ENCODE assay signal across 15 cellular contexts in the genomic region with DNA sequence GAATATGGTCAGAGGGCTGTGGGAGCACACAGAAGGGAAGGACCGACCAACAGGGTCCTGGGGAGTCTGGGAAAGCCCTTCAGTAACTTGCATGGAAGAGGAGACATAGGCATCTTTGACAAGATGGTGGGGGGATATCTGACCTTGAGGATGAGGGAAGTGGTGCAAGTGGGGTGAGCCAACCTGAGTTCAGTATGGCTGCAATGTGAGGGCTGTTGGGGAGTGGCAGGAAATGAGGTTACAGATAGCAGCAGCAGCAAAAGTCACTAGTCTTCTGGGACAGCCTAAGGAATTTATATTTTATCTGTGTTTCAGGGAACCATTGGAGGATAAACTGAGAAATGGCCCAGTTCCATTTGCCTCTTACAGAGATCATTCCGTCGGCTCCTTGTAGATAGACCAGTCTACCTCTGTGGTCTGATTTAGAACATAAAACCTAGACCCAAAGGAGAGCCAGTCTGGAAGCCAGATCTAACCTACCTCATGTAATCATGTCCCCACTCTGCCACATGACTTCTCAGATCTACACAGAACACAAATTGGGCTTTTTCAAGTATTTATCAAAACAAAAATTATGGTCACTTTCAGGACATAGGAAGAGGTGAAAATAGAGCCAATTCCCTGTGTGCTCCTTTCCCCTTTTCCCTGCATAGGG.
DNase-seq lines count a peak whose midpoint lies in the region; ATAC-seq and TF ChIP-seq lines count a peak whose summit lies in the region.
"Had no signal": no experiment of that assay in that cellular context is flagged by ENCODE, and none has a peak within 500 bp of the region (broad histone marks: within the 10 kb centered on the region; RNA-seq: fewer than 3 reads in every experiment).

No MANE protein-coding gene starts in this region.

- H3K4me1 ChIP-seq in trophoblast cell (ENCODE audit: control insufficient read depth in 1 of 2, insufficient read depth in 2 of 2, low read length in 2 of 2) (no peaks in the 10 kb centered on the region), osteoblast (ENCODE audit: insufficient read depth, low read length) (no peaks in the 10 kb centered on the region)

- no peak overlapping the region for H2BK12ac ChIP-seq in trophoblast cell (ENCODE audit: low read length)

- POLR2A ChIA-PET in activated CD8-positive, alpha-beta T cell treated with anti-CD3 and anti-CD28 coated beads, Interleukin-2, amount 10 ng/mL, durations not matched to agents 7 days and 5 days (lab: Charles Lee): interaction anchor here (1.5 kb wide), 1 partner anchor 22 kb away, joined by 8 read pairs; no protein-coding TSS in a partner anchor

- H3K4me1 Mint-ChIP-seq in activated naive CD4-positive, alpha-beta T cell treated with anti-CD3 and anti-CD28 coated beads, Interleukin-2, amount 10 ng/mL, durations not matched to agents 7 days and 5 days: peaks cover 72% of the 10 kb centered on the region
- H3K4me1 Mint-ChIP-seq in activated CD8-positive, alpha-beta T cell treated with anti-CD3 and anti-CD28 coated beads, Interleukin-2, amount 10 ng/mL, durations not matched to agents 7 days and 5 days (ENCODE audit: low read depth): peaks cover 69% of the 10 kb centered on the region

- ATAC-seq in activated CD8-positive, alpha-beta T cell treated with anti-CD3 and anti-CD28 coated beads, Interleukin-2, amount 10 ng/mL, durations not matched to agents 7 days and 5 days: peak; percentile 69
- no peak for ATAC-seq in HG03159 (IDR thresholded peaks at IDR 0.05; ENCODE audit: unreplicated experiment)

- no peak for TF ChIP-seq CTCF in osteoblast (IDR thresholded peaks at IDR 0.05; ENCODE audit: extremely low read depth, low read depth, low read length)

- H3K36me3 ChIP-seq in trophoblast cell (ENCODE audit: control insufficient read depth in 1 of 2, insufficient read depth in 2 of 2, low read length in 2 of 2): peaks cover 0 to 2% of the 10 kb centered on the region in 2 experiments
- H3K36me3 ChIP-seq in osteoblast (ENCODE audit: insufficient read depth, low read length): no peaks in the 10 kb centered on the region
- H3K36me3 ChIP-seq: Peyer's patch, tibial artery had no signal

- H2AFZ ChIP-seq in trophoblast cell (ENCODE audit: insufficient read depth, low read length, poor library complexity) (no peak overlapping the region), osteoblast (ENCODE audit: low read length) (no peak overlapping the region)

- H3K23ac ChIP-seq in trophoblast cell (ENCODE audit: low read length): no peak overlapping the region

- H3K79me1 ChIP-seq in trophoblast cell (ENCODE audit: low read length): no peaks in the 10 kb centered on the region

- no peak overlapping the region for H2AK5ac ChIP-seq in trophoblast cell (ENCODE audit: low read length)

- no peaks in the 10 kb centered on the region for H3K79me2 ChIP-seq in trophoblast cell (ENCODE audit: control insufficient read depth, insufficient read depth, low read length, poor library complexity)
- no peaks in the 10 kb centered on the region for H3K79me2 ChIP-seq in osteoblast (ENCODE audit: insufficient read depth, low read length)

- H3K27me3 ChIP-seq in trophoblast cell (ENCODE audit: insufficient read depth, low read length) (no peaks in the 10 kb centered on the region), osteoblast (ENCODE audit: insufficient read depth, low read length) (no peaks in the 10 kb centered on the region)
- H3K27me3 ChIP-seq: Peyer's patch, tibial artery had no signal

- H3K27ac Mint-ChIP-seq in activated naive CD4-positive, alpha-beta T cell treated with anti-CD3 and anti-CD28 coated beads, Interleukin-2, amount 10 ng/mL, durations not matched to agents 7 days and 5 days: peak overlapping the region; percentile 88
- peak overlapping the region; percentile 88 for H3K27ac Mint-ChIP-seq in activated CD8-positive, alpha-beta T cell treated with anti-CD3 and anti-CD28 coated beads, Interleukin-2, amount 10 ng/mL, durations not matched to agents 7 days and 5 days
- H3K27ac Mint-ChIP-seq: progenitor cell of endocrine pancreas had no signal

- H4K8ac ChIP-seq in trophoblast cell (ENCODE audit: low read depth, low read length): no peak overlapping the region

- H3K4me2 ChIP-seq in trophoblast cell (ENCODE audit: low read length) (no peak overlapping the region), osteoblast (ENCODE audit: insufficient read depth, low read length) (no peak overlapping the region)

- H2BK5ac ChIP-seq in trophoblast cell (ENCODE audit: low read depth, low read length, poor library complexity): no peak overlapping the region

- H3K9me3 Mint-ChIP-seq in activated naive CD4-positive, alpha-beta T cell treated with anti-CD3 and anti-CD28 coated beads, Interleukin-2, amount 10 ng/mL, durations not matched to agents 7 days and 5 days: peaks cover 23% of the 10 kb centered on the region
- H3K9me3 Mint-ChIP-seq in activated CD8-positive, alpha-beta T cell treated with anti-CD3 and anti-CD28 coated beads, Interleukin-2, amount 10 ng/mL, durations not matched to agents 7 days and 5 days (ENCODE audit: insufficient read depth): peaks cover 20% of the 10 kb centered on the region

- H3K4me3 Mint-ChIP-seq in activated naive CD4-positive, alpha-beta T cell treated with anti-CD3 and anti-CD28 coated beads, Interleukin-2, amount 10 ng/mL, durations not matched to agents 7 days and 5 days: no peak overlapping the region
- peak overlapping the region; percentile 30 for H3K4me3 Mint-ChIP-seq in activated CD8-positive, alpha-beta T cell treated with anti-CD3 and anti-CD28 coated beads, Interleukin-2, amount 10 ng/mL, durations not matched to agents 7 days and 5 days

- H3K18ac ChIP-seq in trophoblast cell (ENCODE audit: low read length): no peak overlapping the region

- H3K4me3 ChIP-seq in trophoblast cell (ENCODE audit: low read depth, low read length) (no peak overlapping the region), osteoblast (ENCODE audit: insufficient read depth, low read length) (no peak overlapping the region)
- H3K4me3 ChIP-seq: Peyer's patch, tibial artery had no signal

- H3K9me3 ChIP-seq in trophoblast cell (ENCODE audit: insufficient read depth, low read depth, low read length) (no peaks in the 10 kb centered on the region), osteoblast (ENCODE audit: low read depth, low read length) (no peaks in the 10 kb centered on the region)
- H3K9me3 ChIP-seq: Peyer's patch, tibial artery had no signal

- no peak overlapping the region for H4K91ac ChIP-seq in trophoblast cell (ENCODE audit: low read depth, low read length)

- H4K12ac ChIP-seq in trophoblast cell (ENCODE audit: low read depth, low read length): no peak overlapping the region

- CTCF ChIA-PET in activated naive CD4-positive, alpha-beta T cell treated with anti-CD3 and anti-CD28 coated beads, Interleukin-2, amount 10 ng/mL, durations not matched to agents 7 days and 5 days (lab: Charles Lee): interaction anchor here (1.3 to 1.4 kb wide), 2 partner anchors 20 to 157 kb away, joined by 3 to 4 read pairs; no protein-coding TSS in a partner anchor
- CTCF ChIA-PET in activated CD8-positive, alpha-beta T cell treated with anti-CD3 and anti-CD28 coated beads, Interleukin-2, amount 10 ng/mL, durations not matched to agents 7 days and 5 days (lab: Charles Lee): interaction anchor here (1.0 to 2.3 kb wide), 4 partner anchors 12 to 107 kb away, joined by 3 to 14 read pairs (median 4); no protein-coding TSS in a partner anchor

- H4K20me1 ChIP-seq in osteoblast (ENCODE audit: insufficient read depth, low read length): no peaks in the 10 kb centered on the region

- no CpG with 5 or more reads among the region's 3 CpGs for WGBS in trophoblast cell (ENCODE audit: extremely low coverage, insufficient coverage, insufficient read length)

- no peak overlapping the region for H3K9ac ChIP-seq in trophoblast cell (ENCODE audit: low read length)

- H3K36me3 Mint-ChIP-seq in activated naive CD4-positive, alpha-beta T cell treated with anti-CD3 and anti-CD28 coated beads, Interleukin-2, amount 10 ng/mL, durations not matched to agents 7 days and 5 days: peaks cover 68% of the 10 kb centered on the region
- H3K36me3 Mint-ChIP-seq in activated CD8-positive, alpha-beta T cell treated with anti-CD3 and anti-CD28 coated beads, Interleukin-2, amount 10 ng/mL, durations not matched to agents 7 days and 5 days (ENCODE audit: low read depth): peaks cover 67% of the 10 kb centered on the region

- H3K27ac ChIP-seq in trophoblast cell (ENCODE audit: low read depth, low read length): no peak overlapping the region
- H3K27ac ChIP-seq in osteoblast (ENCODE audit: low read depth, low read length): no peak overlapping the region
- H3K27ac ChIP-seq: Peyer's patch, tibial artery had no signal

- H3K4ac ChIP-seq in trophoblast cell (ENCODE audit: low read depth, low read length): no peak overlapping the region

- DNase-seq in activated naive CD4-positive, alpha-beta T cell treated with anti-CD3 and anti-CD28 coated beads, Interleukin-2, amount 10 ng/mL, durations not matched to agents 7 days and 5 days: peak; percentile 50
- DNase-seq in activated naive CD4-positive, alpha-beta T cell treated with Interleukin-2 at 50 U/mL for 16 hours: no peak
- peak; percentile 11 for DNase-seq in MV-4-11 (lab: John Stamatoyannopoulos, UW)
- DNase-seq in activated CD8-positive, alpha-beta T cell treated with anti-CD3 and anti-CD28 coated beads, Interleukin-2, amount 10 ng/mL, durations not matched to agents 7 days and 5 days: peak; percentile 61
- no peak for DNase-seq in trophoblast cell
- no peak for DNase-seq in NCI-H748 treated with DMSO at 0.1 percent for 48 hours (lab: John Stamatoyannopoulos, UW)
- DNase-seq in osteoblast (ENCODE audit: insufficient read length, low spot score, missing footprints): no peak
- DNase-seq: activated CD8-positive, alpha-beta memory T cell treated with anti-CD3 and anti-CD28 coated beads for 24 hours; glutamatergic neuron; midbrain; NCI-H1436 had no signal

- H3K27me3 Mint-ChIP-seq in activated naive CD4-positive, alpha-beta T cell treated with anti-CD3 and anti-CD28 coated beads, Interleukin-2, amount 10 ng/mL, durations not matched to agents 7 days and 5 days: no peaks in the 10 kb centered on the region
- H3K27me3 Mint-ChIP-seq in activated CD8-positive, alpha-beta T cell treated with anti-CD3 and anti-CD28 coated beads, Interleukin-2, amount 10 ng/mL, durations not matched to agents 7 days and 5 days (ENCODE audit: low read depth): no peaks in the 10 kb centered on the region
- H3K27me3 Mint-ChIP-seq: progenitor cell of endocrine pancreas had no signal

- peak overlapping the region; percentile 37 for H3K14ac ChIP-seq in trophoblast cell (ENCODE audit: low read length)

- H2BK120ac ChIP-seq in trophoblast cell (ENCODE audit: insufficient read depth, low read length, poor library complexity): no peak overlapping the region

Comparison
In these comparisons a context has a peak if more than half of its experiments do, and no peak if none do; other contexts are left out.
1. DNase-seq: peak in activated naive CD4-positive, alpha-beta T cell treated with anti-CD3 and anti-CD28 coated beads, Interleukin-2, amount 10 ng/mL, durations not matched to agents 7 days and 5 days (single experiment), MV-4-11 (single experiment) and activated CD8-positive, alpha-beta T cell treated with anti-CD3 and anti-CD28 coated beads, Interleukin-2, amount 10 ng/mL, durations not matched to agents 7 days and 5 days (single experiment); none in activated naive CD4-positive, alpha-beta T cell treated with Interleukin-2 at 50 U/mL for 16 hours (single experiment), trophoblast cell (0 of 2), NCI-H748 treated with DMSO at 0.1 percent for 48 hours (single experiment) and osteoblast (single experiment).